ENCODE assay signal across 15 cellular contexts in genomic region chr7:149283321-149283720, GRCh38.
"Had no signal": no experiment of that assay in that cellular context is flagged by ENCODE, and none has a peak within 500 bp of the region (broad histone marks: within the 10 kb centered on the region; RNA-seq: fewer than 3 reads in every experiment).

No MANE protein-coding gene starts in this region.

- DNase-seq: activated CD8-positive, alpha-beta memory T cell treated with anti-CD3 and anti-CD28 coated beads for 24 hours; activated naive CD4-positive, alpha-beta T cell treated with Interleukin-2 at 50 U/mL for 16 hours; amniotic stem cell; esophagus squamous epithelium; islet precursor cell; naive B cell; pancreas; sigmoid colon; spleen; stomach; testis; upper lobe of left lung; WERI-Rb-1 had no signal

- H3K27me3 ChIP-seq: esophagus squamous epithelium, hepatocyte, pancreas, sigmoid colon, spleen, stomach, testis, upper lobe of left lung had no signal

- H3K27ac ChIP-seq: esophagus squamous epithelium, hepatocyte, pancreas, sigmoid colon, stomach, testis, upper lobe of left lung, WERI-Rb-1 had no signal

- H3K36me3 Mint-ChIP-seq: naive B cell had no signal

- H3K9me3 Mint-ChIP-seq: naive B cell; T-helper 1 cell treated with Interleukin-12 subunit alpha and Interleukin-12 subunit beta and Interleukin-4 antibody, amounts not matched to agents 30 μg/mL and 1 μg/mL, for 36 hours had no signal

- ATAC-seq: pancreas had no signal

- H3K27ac Mint-ChIP-seq: T-helper 1 cell treated with Interleukin-12 subunit alpha and Interleukin-12 subunit beta and Interleukin-4 antibody, amounts not matched to agents 30 μg/mL and 1 μg/mL, for 36 hours had no signal

- H3K4me3 Mint-ChIP-seq: T-helper 1 cell treated with Interleukin-12 subunit alpha and Interleukin-12 subunit beta and Interleukin-4 antibody, amounts not matched to agents 30 μg/mL and 1 μg/mL, for 36 hours had no signal

- H3K9me3 ChIP-seq: esophagus squamous epithelium, pancreas, sigmoid colon, spleen, stomach, testis, upper lobe of left lung had no signal

- H3K27me3 Mint-ChIP-seq: naive B cell had no signal
